Comparison of ENCODE assay signal across 20 cellular contexts in genomic region chr20:42938486-42939205, GRCh38.
DNase-seq lines count a peak whose midpoint lies in the region; ATAC-seq, FAIRE-seq and TF ChIP-seq lines count a peak whose summit lies in the region.
"Had no signal": no experiment of that assay in that cellular context is flagged by ENCODE, and none has a peak within 500 bp of the region (broad histone marks: within the 10 kb centered on the region; RNA-seq: fewer than 3 reads in every experiment).

No MANE protein-coding gene starts in this region.

- no peaks in the 10 kb centered on the region for H3K79me2 ChIP-seq in HepG2 (ENCODE audit: insufficient read depth, low read length)

- intact Hi-C loops in HepG2 (cut with micrococcal nuclease; ENCODE audit: unreplicated experiment): no loop called here

- H3K27me3 ChIP-seq in iPS-20b (ENCODE audit: insufficient read depth, low read length): no peaks in the 10 kb centered on the region
- H3K27me3 ChIP-seq in HepG2 (ENCODE audit: control insufficient read depth in 1 of 2, insufficient read depth in 2 of 2, low read length in 2 of 2): no peaks in the 10 kb centered on the region
- H3K27me3 ChIP-seq: BE2C had no signal

- H3K4me1 ChIP-seq in iPS-20b (ENCODE audit: insufficient read depth, low read length): peaks cover 23% of the 10 kb centered on the region; the same call in 1 of the 2 replicates
- H3K4me1 ChIP-seq in HepG2 (ENCODE audit: insufficient read depth, low read length): no peaks in the 10 kb centered on the region
- H3K4me1 ChIP-seq: A549, BE2C had no signal

- no peaks in the 10 kb centered on the region for H3K27me3 Mint-ChIP-seq in progenitor cell of endocrine pancreas
- H3K27me3 Mint-ChIP-seq: CD4-positive, alpha-beta memory T cell had no signal

- TF ChIP-seq POLR2A in HepG2 (IDR thresholded peaks at IDR 0.05; ENCODE audit: insufficient read depth in 1 of 2, low read depth in 2 of 2, low read length in 2 of 2): no peak

- peak; percentile 33 for FAIRE-seq in HTR-8/SVneo (lab: Jason Lieb, UNC)
- FAIRE-seq in HepG2 (lab: Jason Lieb, UNC): no peak
- FAIRE-seq: A549, GM12892, GM19239 had no signal

- TF ChIP-seq RAD21 in HepG2 (CRISPR knock-in tag; IDR thresholded peaks at IDR 0.05): no peak

- H3K27ac ChIP-seq in iPS-20b (ENCODE audit: low read length): no peak overlapping the region
- H3K27ac ChIP-seq in HepG2 (ENCODE audit: extremely low read length, insufficient read depth, low read length): no peak overlapping the region
- H3K27ac ChIP-seq: A549, C4-2B, HL-60 had no signal

- TF ChIP-seq CTCF in progenitor cell of endocrine pancreas (IDR thresholded peaks at IDR 0.05; ENCODE audit: unreplicated experiment) (no peak), HepG2 (CRISPR knock-in tag; IDR thresholded peaks at IDR 0.05) (no peak)

- H3K4me2 ChIP-seq in HepG2 (ENCODE audit: low read depth, low read length): no peak overlapping the region
- H3K4me2 ChIP-seq: A549 had no signal

- 0 out of 2 replicates have a peak overlapping the region, but pooled peaks have one; percentile 5 for H3K9ac ChIP-seq in iPS-20b (ENCODE audit: low read depth, low read length)
- no peak overlapping the region for H3K9ac ChIP-seq in HepG2 (ENCODE audit: insufficient read depth, low read depth, low read length)

- H3K4me3 Mint-ChIP-seq in progenitor cell of endocrine pancreas (ENCODE audit: low read depth): no peak overlapping the region
- H3K4me3 Mint-ChIP-seq: CD4-positive, alpha-beta memory T cell had no signal

- in situ Hi-C loops in HepG2 (cut with HindIII; ENCODE audit: extremely low pct_ligation_motif_present, low pct_unique_long_range_greater_than_20kb): no loop called here

- H3K27ac Mint-ChIP-seq in progenitor cell of endocrine pancreas: peak overlapping the region; percentile 67
- H3K27ac Mint-ChIP-seq: CD4-positive, alpha-beta memory T cell had no signal

- H3K4me1 Mint-ChIP-seq in progenitor cell of endocrine pancreas (ENCODE audit: low read depth): peaks cover 11% of the 10 kb centered on the region
- H3K4me1 Mint-ChIP-seq: CD4-positive, alpha-beta memory T cell had no signal

- TF ChIP-seq EP300 in HepG2 (IDR thresholded peaks at IDR 0.05; ENCODE audit: low read depth in 2 of 2, low read length in 2 of 2) (no peak), HepG2 (CRISPR knock-in tag; IDR thresholded peaks at IDR 0.05; ENCODE audit: borderline replicate concordance) (no peak)

- BruUV-seq in HepG2 (replicated peaks; lab: Mats Ljungman, UMichigan): no TSS peak

- POLR2A ChIA-PET in HepG2 (lab: Yijun Ruan, JAX): no interaction called here

- H3K9me3 ChIP-seq in iPS-20b (ENCODE audit: insufficient read depth, low read depth, low read length) (no peaks in the 10 kb centered on the region), HepG2 (ENCODE audit: low read length) (0 out of 2 replicates have a peak, but pooled peaks cover 4% of the 10 kb centered on the region)
- H3K9me3 ChIP-seq: A549, BE2C had no signal

- no peak overlapping the region for H3K4me3 ChIP-seq in iPS-20b (ENCODE audit: low read length)
- H3K4me3 ChIP-seq in HepG2 (replicated peaks in 1 of 3; ENCODE audit: insufficient read depth in 1 of 3, low read depth in 2 of 3, low read length in 3 of 3): no peak overlapping the region
- H3K4me3 ChIP-seq: A549 had no signal

- H2AFZ ChIP-seq in HepG2 (ENCODE audit: low read length): no peak overlapping the region

- H4K20me1 ChIP-seq in HepG2 (ENCODE audit: insufficient read depth, low read length): no peaks in the 10 kb centered on the region

- no peaks in the 10 kb centered on the region for H3K36me3 Mint-ChIP-seq in progenitor cell of endocrine pancreas (ENCODE audit: insufficient read depth)
- H3K36me3 Mint-ChIP-seq: CD4-positive, alpha-beta memory T cell had no signal

- H3K36me3 ChIP-seq in iPS-20b (ENCODE audit: insufficient read depth, low read depth, low read length): no peaks in the 10 kb centered on the region
- no peaks in the 10 kb centered on the region for H3K36me3 ChIP-seq in HepG2 (replicated peaks in 1 of 2; ENCODE audit: control insufficient read depth in 1 of 2, insufficient read depth in 2 of 2, low read length in 2 of 2)
- H3K36me3 ChIP-seq: BE2C had no signal

- WGBS in HepG2 (ENCODE audit: low lambda C conversion rate): under 1% methylated on average over 3 of the region's 3 CpGs

- H3K9me3 Mint-ChIP-seq in progenitor cell of endocrine pancreas (ENCODE audit: low read depth): no peaks in the 10 kb centered on the region

- ATAC-seq in GM18867 (IDR thresholded peaks at IDR 0.05; ENCODE audit: unreplicated experiment) (no peak), HepG2 (no peak), esophagus mucosa (no peak), GM21619 (IDR thresholded peaks at IDR 0.05; ENCODE audit: unreplicated experiment) (no peak)
- ATAC-seq: A549, HCT116 had no signal

- no peak for DNase-seq in HTR-8/SVneo (ENCODE audit: insufficient read length, low spot score)
- DNase-seq in astrocyte of the hippocampus (ENCODE audit: low read depth, low spot score): peak; percentile 3
- DNase-seq in progenitor cell of endocrine pancreas (ENCODE audit: low spot score, unreplicated experiment): no peak
- no peak for DNase-seq in HepG2 (ENCODE audit: low spot score)
- DNase-seq: BE2C; CD4-positive, alpha-beta memory T cell; COR-L47; DND-41; GDM1; IMR-90 had no signal

- CTCF ChIA-PET in HepG2 (lab: Yijun Ruan, JAX; ENCODE audit: low intra/inter-chr PET ratio, low total read pairs): no interaction called here

TF ChIP-seq in HepG2, 621 proteins besides CTCF, POLR2A, EP300 and RAD21:
- TF ChIP-seq NFKBIZ (CRISPR knock-in tag; IDR thresholded peaks at IDR 0.05) (no peak), ZNF775 (CRISPR knock-in tag; IDR thresholded peaks at IDR 0.05; ENCODE audit: borderline replicate concordance) (no peak), REXO4 (CRISPR knock-in tag; IDR thresholded peaks at IDR 0.05; ENCODE audit: borderline replicate concordance) (no peak)
TF ChIP-seq in HepG2: peak in this region for 0.
